23 cellular contexts compared by ENCODE assay signal in genomic region chr10:24907956-24908355, GRCh38. TPM values are rescaled to one million over a fixed set of nuclear protein-coding genes. Genes with fewer than 3 reads are reported as not detected.
"Had no signal": no experiment of that assay in that cellular context is flagged by ENCODE, and none has a peak within 500 bp of the region (broad histone marks: within the 10 kb centered on the region; RNA-seq: fewer than 3 reads in every experiment).

No MANE protein-coding gene starts in this region.

- H3K36me3 ChIP-seq: SJCRH30 had no signal

- H3K4me3 ChIP-seq: SJCRH30, SK-N-MC had no signal

- H3K27me3 ChIP-seq: SJCRH30 had no signal

- H3K27ac ChIP-seq: SJCRH30, SK-N-MC had no signal

- ATAC-seq: PC-3, Right ventricle myocardium inferior had no signal

- H3K9me3 ChIP-seq: SJCRH30 had no signal

- DNase-seq: Karpas-422; KG1; MM.1S; NCI-H1092 treated with DMSO at 0.1 percent for 48 hours; NCI-H1436; NCI-H187; NCI-H2029; NCI-H2081 treated with DMSO at 0.1 percent for 48 hours; NCI-H2171; NCI-H226; NCI-H446; NCI-H510A; NCI-H524 treated with DMSO at 0.1 percent for 48 hours; NCI-H69; NCI-H774; NK-92 treated with Interleukin-12 subunit alpha and Interleukin-12 subunit beta, amount 100 ng/mL, for 24 hours; PC-3; SHP77 treated with DMSO at 0.1 percent for 48 hours; SJCRH30 had no signal

- H3K4me1 ChIP-seq: SJCRH30 had no signal

RNA-seq across cellular contexts. Expression of gene PRTFDC1, which starts 44.5 kb away (rescaled TPM):
- total RNA-seq: HT1080, OCI-LY7 had no signal
